9 cellular contexts compared by ENCODE assay signal in the genomic region with DNA sequence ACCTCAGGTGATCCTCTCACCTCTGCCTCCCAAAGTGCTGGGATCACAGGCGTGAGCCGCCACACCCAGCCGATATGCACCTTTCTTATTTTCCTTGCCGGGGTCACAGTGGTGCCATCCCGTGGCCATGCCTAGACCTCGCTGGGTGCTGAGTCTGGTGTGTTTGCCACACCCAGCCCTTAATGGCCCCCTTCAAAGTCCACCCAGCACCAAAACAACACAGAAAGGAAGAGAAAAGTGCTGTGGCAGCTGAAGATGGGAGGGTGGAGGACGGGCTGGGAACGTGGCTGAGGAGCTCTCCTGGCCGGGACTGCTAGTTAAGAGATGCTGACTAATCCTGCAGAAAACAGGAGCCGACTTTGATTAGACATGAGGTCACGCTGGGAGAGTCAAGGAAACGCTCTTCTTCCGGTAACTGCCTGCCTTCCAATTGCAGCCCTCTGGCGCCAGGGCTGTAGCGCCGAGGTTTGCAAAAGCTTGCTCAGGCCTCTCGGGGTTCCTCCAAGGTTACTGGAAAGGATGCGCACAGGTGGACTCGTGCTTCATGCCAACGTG. TPM values are rescaled to one million over a fixed set of nuclear protein-coding genes. Genes with fewer than 3 reads are reported as not detected.
DNase-seq lines count a peak whose midpoint lies in the region; ATAC-seq and TF ChIP-seq lines count a peak whose summit lies in the region.
"Had no signal": no experiment of that assay in that cellular context is flagged by ENCODE, and none has a peak within 500 bp of the region (broad histone marks: within the 10 kb centered on the region; RNA-seq: fewer than 3 reads in every experiment).

No MANE protein-coding gene starts in this region.

- no peaks in the 10 kb centered on the region for H3K27me3 ChIP-seq in left ventricle myocardium inferior (ENCODE audit: low read depth)

- H3K4me3 Mint-ChIP-seq in activated T-helper 17 cell treated with anti-CD3 and anti-CD28 coated beads, Interleukin-2, amount 50 U/mL, for 72 hours: no peak overlapping the region
- no peak overlapping the region for H3K4me3 Mint-ChIP-seq in stimulated activated memory B cell treated with anti-CD40 and anti-IgM and Interleukin-4, amounts not matched to agents 10 μg/mL and 1 μg/mL and 100 μg/mL, for 72 hours
- no peak overlapping the region for H3K4me3 Mint-ChIP-seq in natural killer cell treated with Interleukin-12 subunit alpha and Interleukin-12 subunit beta and Interleukin-15 and Interleukin-18, amount 100 ng/mL, for 72 hours

- H3K36me3 ChIP-seq in left ventricle myocardium inferior: peaks cover 3% of the 10 kb centered on the region

- no peaks in the 10 kb centered on the region for H3K9me3 Mint-ChIP-seq in activated T-helper 17 cell treated with anti-CD3 and anti-CD28 coated beads, Interleukin-2, amount 50 U/mL, for 72 hours
- H3K9me3 Mint-ChIP-seq in stimulated activated memory B cell treated with anti-CD40 and anti-IgM and Interleukin-4, amounts not matched to agents 10 μg/mL and 1 μg/mL and 100 μg/mL, for 72 hours: no peaks in the 10 kb centered on the region
- H3K9me3 Mint-ChIP-seq in natural killer cell treated with Interleukin-12 subunit alpha and Interleukin-12 subunit beta and Interleukin-15 and Interleukin-18, amount 100 ng/mL, for 72 hours: no peaks in the 10 kb centered on the region

- H3K36me3 Mint-ChIP-seq in activated T-helper 17 cell treated with anti-CD3 and anti-CD28 coated beads, Interleukin-2, amount 50 U/mL, for 72 hours (ENCODE audit: low read depth): no peaks in the 10 kb centered on the region
- H3K36me3 Mint-ChIP-seq in stimulated activated memory B cell treated with anti-CD40 and anti-IgM and Interleukin-4, amounts not matched to agents 10 μg/mL and 1 μg/mL and 100 μg/mL, for 72 hours: peaks cover 75% of the 10 kb centered on the region
- H3K36me3 Mint-ChIP-seq in natural killer cell treated with Interleukin-12 subunit alpha and Interleukin-12 subunit beta and Interleukin-15 and Interleukin-18, amount 100 ng/mL, for 72 hours: no peaks in the 10 kb centered on the region

- peak overlapping the region; percentile 57 for H3K27ac ChIP-seq in left ventricle myocardium inferior (replicated peaks)

- POLR2A ChIA-PET in HEK293T (lab: Yijun Ruan, JAX): interaction anchor here (0.9 to 2.7 kb wide), 4 partner anchors 11 to 44 kb away, joined by 3 to 18 read pairs (median 4); partner anchors contain the start of gene SLC43A2

- ATAC-seq in activated T-helper 17 cell treated with anti-CD3 and anti-CD28 coated beads, Interleukin-2, amount 50 U/mL, for 72 hours (replicated peaks): peak; percentile 42
- ATAC-seq in stimulated activated memory B cell treated with anti-CD40 and anti-IgM and Interleukin-4, amounts not matched to agents 10 μg/mL and 1 μg/mL and 100 μg/mL, for 72 hours: no peak
- ATAC-seq in natural killer cell treated with Interleukin-12 subunit alpha and Interleukin-12 subunit beta and Interleukin-15 and Interleukin-18, amount 100 ng/mL, for 72 hours: no peak

- CTCF ChIA-PET in HEK293T (lab: Yijun Ruan, JAX): interaction anchor here (0.5 to 1.6 kb wide), 3 partner anchors 10 to 302 kb away, joined by 3 to 4 read pairs (median 3); no protein-coding TSS in a partner anchor

- no peaks in the 10 kb centered on the region for H3K4me1 Mint-ChIP-seq in activated T-helper 17 cell treated with anti-CD3 and anti-CD28 coated beads, Interleukin-2, amount 50 U/mL, for 72 hours
- H3K4me1 Mint-ChIP-seq in stimulated activated memory B cell treated with anti-CD40 and anti-IgM and Interleukin-4, amounts not matched to agents 10 μg/mL and 1 μg/mL and 100 μg/mL, for 72 hours: peaks cover 18% of the 10 kb centered on the region
- H3K4me1 Mint-ChIP-seq in natural killer cell treated with Interleukin-12 subunit alpha and Interleukin-12 subunit beta and Interleukin-15 and Interleukin-18, amount 100 ng/mL, for 72 hours (ENCODE audit: low read depth in 2 of 2): peaks cover 7 to 12% of the 10 kb centered on the region in 2 donors

- intact Hi-C loops in left ventricle myocardium inferior (cut with micrococcal nuclease): no loop called here

- H3K4me1 ChIP-seq in left ventricle myocardium inferior: peaks cover 11% of the 10 kb centered on the region

- peak overlapping the region; percentile 10 for H3K4me3 ChIP-seq in left ventricle myocardium inferior

- TF ChIP-seq CTCF in left ventricle myocardium inferior (IDR thresholded peaks at IDR 0.05; ENCODE audit: borderline replicate concordance): no peak

- H3K9me3 ChIP-seq in left ventricle myocardium inferior (replicated peaks): no peaks in the 10 kb centered on the region

- DNase-seq in HEK293T (ENCODE audit: extremely low spot score): peak; percentile 41
- no peak for DNase-seq in left ventricle myocardium inferior
- DNase-seq in iPS-NIHi7 (ENCODE audit: extremely low spot score): no peak
- no peak for DNase-seq in activated CD4-positive, CD25-positive, alpha-beta regulatory T cell treated with anti-CD3 and anti-CD28 coated beads, Interleukin-2, amount 50 U/mL, for 72 hours
- DNase-seq in natural killer cell treated with Interleukin-12 subunit alpha and Interleukin-12 subunit beta and Interleukin-15 and Interleukin-18, amount 100 ng/mL, for 72 hours (ENCODE audit: low spot score): no peak
- no peak for DNase-seq in activated gamma-delta T cell (lab: John Stamatoyannopoulos, UW)
- DNase-seq: activated effector memory CD4-positive, alpha-beta T cell treated with Interleukin-2 at 50 U/mL for 16 hours had no signal

- no peaks in the 10 kb centered on the region for H3K27me3 Mint-ChIP-seq in activated T-helper 17 cell treated with anti-CD3 and anti-CD28 coated beads, Interleukin-2, amount 50 U/mL, for 72 hours
- H3K27me3 Mint-ChIP-seq in stimulated activated memory B cell treated with anti-CD40 and anti-IgM and Interleukin-4, amounts not matched to agents 10 μg/mL and 1 μg/mL and 100 μg/mL, for 72 hours: no peaks in the 10 kb centered on the region
- H3K27me3 Mint-ChIP-seq in natural killer cell treated with Interleukin-12 subunit alpha and Interleukin-12 subunit beta and Interleukin-15 and Interleukin-18, amount 100 ng/mL, for 72 hours: no peaks in the 10 kb centered on the region

- no peak overlapping the region for H3K27ac Mint-ChIP-seq in activated T-helper 17 cell treated with anti-CD3 and anti-CD28 coated beads, Interleukin-2, amount 50 U/mL, for 72 hours
- peak overlapping the region; percentile 17 for H3K27ac Mint-ChIP-seq in stimulated activated memory B cell treated with anti-CD40 and anti-IgM and Interleukin-4, amounts not matched to agents 10 μg/mL and 1 μg/mL and 100 μg/mL, for 72 hours
- H3K27ac Mint-ChIP-seq in natural killer cell treated with Interleukin-12 subunit alpha and Interleukin-12 subunit beta and Interleukin-15 and Interleukin-18, amount 100 ng/mL, for 72 hours: no peak overlapping the region

TF ChIP-seq in HEK293T, 16 proteins besides CTCF, POLR2A, EP300 and RAD21:
- TF ChIP-seq FOXM1 (IDR thresholded peaks at IDR 0.05; ENCODE audit: borderline replicate concordance) (no peak), ARNT (IDR thresholded peaks at IDR 0.05) (no peak), SP1 (IDR thresholded peaks at IDR 0.05) (no peak), FOXK2 (IDR thresholded peaks at IDR 0.05) (no peak), LEF1 (IDR thresholded peaks at IDR 0.05; ENCODE audit: borderline replicate concordance) (no peak), ZNF384 (IDR thresholded peaks at IDR 0.05) (no peak), CTBP1 (IDR thresholded peaks at IDR 0.05; ENCODE audit: borderline replicate concordance) (no peak), BHLHE40 (IDR thresholded peaks at IDR 0.05; ENCODE audit: borderline replicate concordance) (no peak), FOXA1 (IDR thresholded peaks at IDR 0.05) (no peak), SUZ12 (IDR thresholded peaks at IDR 0.05) (no peak)

RNA-seq across cellular contexts. Expression of gene SLC43A2, which starts 10.9 kb away (rescaled TPM):
- 1 to 10 TPM in 1 of 2 donors, under 1 TPM in 1; 0.52 to 1.6 TPM for total RNA-seq in activated T-helper 17 cell treated with anti-CD3 and anti-CD28 coated beads, Interleukin-2, amount 50 U/mL, for 72 hours
- 4.0 TPM for total RNA-seq in left ventricle myocardium inferior
- 1 to 10 TPM; 4.9 to 5.0 TPM for total RNA-seq in natural killer cell treated with Interleukin-12 subunit alpha and Interleukin-12 subunit beta and Interleukin-15 and Interleukin-18, amount 100 ng/mL, for 72 hours

RNA-seq across cellular contexts. Expression of gene SCARF1, which starts 27.8 kb away (rescaled TPM):
- total RNA-seq in activated T-helper 17 cell treated with anti-CD3 and anti-CD28 coated beads, Interleukin-2, amount 50 U/mL, for 72 hours: 1 to 10 TPM; 2.5 to 5.7 TPM
- 12.2 TPM for total RNA-seq in left ventricle myocardium inferior
- 1 to 10 TPM; 3.6 to 4.1 TPM for total RNA-seq in natural killer cell treated with Interleukin-12 subunit alpha and Interleukin-12 subunit beta and Interleukin-15 and Interleukin-18, amount 100 ng/mL, for 72 hours

RNA-seq across cellular contexts. Expression of gene RILP, which starts 32.0 kb away (rescaled TPM):
- 1 to 10 TPM; 2.4 to 6.1 TPM for total RNA-seq in activated T-helper 17 cell treated with anti-CD3 and anti-CD28 coated beads, Interleukin-2, amount 50 U/mL, for 72 hours
- total RNA-seq in left ventricle myocardium inferior: 81.7 TPM
- total RNA-seq in natural killer cell treated with Interleukin-12 subunit alpha and Interleukin-12 subunit beta and Interleukin-15 and Interleukin-18, amount 100 ng/mL, for 72 hours: 1 to 10 TPM; 1.2 to 3.1 TPM

RNA-seq across cellular contexts. Expression of gene PITPNA, which starts 55.1 kb away (rescaled TPM):
- total RNA-seq in activated T-helper 17 cell treated with anti-CD3 and anti-CD28 coated beads, Interleukin-2, amount 50 U/mL, for 72 hours: 10 to 100 TPM; 28.8 to 45.0 TPM
- total RNA-seq in left ventricle myocardium inferior: 49.1 TPM
- total RNA-seq in natural killer cell treated with Interleukin-12 subunit alpha and Interleukin-12 subunit beta and Interleukin-15 and Interleukin-18, amount 100 ng/mL, for 72 hours: 10 to 100 TPM; 68.4 to 78.4 TPM

Comparison
In these comparisons a context has a peak if more than half of its experiments do, and no peak if none do; other contexts are left out.
1. RNA of gene RILP, which starts 32.0 kb away (total RNA-seq): 81.7 TPM in left ventricle myocardium inferior (single experiment); 2.4 to 6.1 TPM in activated T-helper 17 cell treated with anti-CD3 and anti-CD28 coated beads, Interleukin-2, amount 50 U/mL, for 72 hours and 1.2 to 3.1 TPM in natural killer cell treated with Interleukin-12 subunit alpha and Interleukin-12 subunit beta and Interleukin-15 and Interleukin-18, amount 100 ng/mL, for 72 hours; every median in the first group is over 10 times any median in the second.